19 cellular contexts compared by ENCODE assay signal in the genomic region with DNA sequence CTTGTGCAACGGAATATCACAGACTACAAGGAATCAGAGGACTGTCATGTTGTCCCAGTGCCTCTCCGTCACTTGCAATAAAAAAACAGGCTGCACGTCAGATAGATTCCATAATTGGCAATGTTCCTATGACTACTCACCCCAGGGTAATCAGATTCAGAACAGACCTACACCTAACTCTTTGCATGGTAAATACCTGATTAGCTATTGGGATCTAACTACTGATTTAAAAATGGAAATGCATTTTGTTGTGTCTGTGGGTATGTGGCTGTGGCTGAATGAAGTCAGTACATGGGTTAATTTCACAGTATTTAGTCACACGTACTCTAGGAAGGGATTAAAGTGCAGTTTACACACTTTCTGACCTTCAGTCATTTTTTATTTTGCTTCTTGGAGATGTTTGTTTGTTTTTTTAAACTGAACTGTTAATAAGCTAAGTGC.
"Had no signal": no experiment of that assay in that cellular context is flagged by ENCODE, and none has a peak within 500 bp of the region (broad histone marks: within the 10 kb centered on the region; RNA-seq: fewer than 3 reads in every experiment).

No MANE protein-coding gene starts in this region.

- H3K36me3 ChIP-seq: colonic mucosa, esophagus squamous epithelium, gastroesophageal sphincter, right atrium auricular region, stomach, thoracic aorta, transverse colon had no signal

- H3K36me3 Mint-ChIP-seq: naive thymus-derived CD8-positive, alpha-beta T cell had no signal

- H3K9me3 ChIP-seq: colonic mucosa, esophagus squamous epithelium, right atrium auricular region, stomach, thoracic aorta, transverse colon had no signal

- H3K4me3 ChIP-seq: colonic mucosa, esophagus squamous epithelium, gastroesophageal sphincter, right atrium auricular region, stomach, thoracic aorta, transverse colon had no signal

- H3K27ac Mint-ChIP-seq: naive thymus-derived CD8-positive, alpha-beta T cell had no signal

- DNase-seq: colonic mucosa; dermis blood vessel endothelial cell; esophagus squamous epithelium; glutamatergic neuron; kidney; left cardiac atrium; left ventricle myocardium superior; naive thymus-derived CD8-positive, alpha-beta T cell; posterior cingulate gyrus; small intestine; stimulated activated CD4-positive, alpha-beta T cell treated with anti-CD3 and anti-CD28 coated beads, Interleukin-12 subunit alpha, Interleukin-12 subunit beta, amount 100 ng/mL, for 4 hours; stimulated activated naive CD4-positive, alpha-beta T cell; stomach; substantia nigra; transverse colon had no signal

- ATAC-seq: gastroesophageal sphincter; left cardiac atrium; left ventricle myocardium superior; naive thymus-derived CD8-positive, alpha-beta T cell had no signal

- FAIRE-seq: kidney, small intestine had no signal

- H3K9me3 Mint-ChIP-seq: naive thymus-derived CD8-positive, alpha-beta T cell; neural crest cell had no signal

- H3K27me3 ChIP-seq: colonic mucosa, esophagus squamous epithelium, gastroesophageal sphincter, right atrium auricular region, stomach, transverse colon had no signal

- H3K27ac ChIP-seq: colonic mucosa, esophagus squamous epithelium, gastroesophageal sphincter, right atrium auricular region, stomach, thoracic aorta, transverse colon had no signal

- H3K4me3 Mint-ChIP-seq: naive thymus-derived CD8-positive, alpha-beta T cell; neural crest cell had no signal

- H3K4me1 ChIP-seq: colonic mucosa, esophagus squamous epithelium, gastroesophageal sphincter, right atrium auricular region, stomach, transverse colon had no signal
